ENCODE assay signal across 8 cellular contexts in genomic region chr22:22731374-22731676, GRCh38.
"Had no signal": no experiment of that assay in that cellular context is flagged by ENCODE, and none has a peak within 500 bp of the region (broad histone marks: within the 10 kb centered on the region; RNA-seq: fewer than 3 reads in every experiment).

No MANE protein-coding gene starts in this region.

- H3K9me3 ChIP-seq: HAP-1 had no signal

- ATAC-seq: GM23338, HCT116, HepG2 had no signal

- H3K36me3 ChIP-seq: HAP-1 had no signal

- H2AFZ ChIP-seq: GM23338 had no signal

- H3K4me2 ChIP-seq: GM23338 had no signal

- DNase-seq: H7, HFFc6, KG1 had no signal

- H3K4me1 ChIP-seq: HAP-1 had no signal

- H3K27ac ChIP-seq: HL-60 had no signal

- H3K4me3 ChIP-seq: GM23338, HAP-1 had no signal

- FAIRE-seq: HepG2 had no signal
